ENCODE assay signal across 22 cellular contexts in genomic region chr5:103605277-103605676, GRCh38.
"Had no signal": no experiment of that assay in that cellular context is flagged by ENCODE, and none has a peak within 500 bp of the region (broad histone marks: within the 10 kb centered on the region; RNA-seq: fewer than 3 reads in every experiment).

No MANE protein-coding gene starts in this region.

- H3K36me3 ChIP-seq: neutrophil, sigmoid colon, tibial nerve, upper lobe of right lung, vagina had no signal

- H3K4me3 ChIP-seq: hepatocyte, mucosa of descending colon, sigmoid colon, skin epidermis, testis, tibial nerve, upper lobe of right lung, vagina had no signal

- FAIRE-seq: endothelial cell of umbilical vein had no signal

- H3K9me3 Mint-ChIP-seq: dendritic cell treated with granulocyte-macrophage colony-stimulating factor and Interleukin-4, amounts not matched to agents 40 ng/mL and 50 ng/mL, for 4 days; naive thymus-derived CD8-positive, alpha-beta T cell; stimulated activated naive B cell treated with anti-CD40 and anti-IgM and Interleukin-4, amounts not matched to agents 10 μg/mL and 1 μg/mL and 100 μg/mL, for 72 hours; stimulated activated naive CD8-positive, alpha-beta T cell treated with anti-CD3 and anti-CD28 coated beads, Interleukin-15, amount 100 ng/mL, for 72 hours had no signal

- H3K4me1 ChIP-seq: foreskin keratinocyte, sigmoid colon, testis, tibial nerve, upper lobe of right lung, vagina had no signal

- DNase-seq: erythroblast; foreskin keratinocyte; islet precursor cell; mammary epithelial cell; mucosa of descending colon; naive thymus-derived CD8-positive, alpha-beta T cell; posterior cingulate gyrus; sigmoid colon; stimulated activated CD4-positive, alpha-beta T cell treated with anti-CD3 and anti-CD28 coated beads, Interleukin-2, amount 100 ng/mL, for 24 hours; stimulated activated CD4-positive, alpha-beta T cell treated with anti-CD3 and anti-CD28 coated beads, Interleukin-4, amount 100 ng/mL, for 4 hours; stimulated activated naive B cell treated with anti-CD40 and anti-IgM and Interleukin-4, amounts not matched to agents 10 μg/mL and 1 μg/mL and 100 μg/mL, for 72 hours; stimulated activated naive CD8-positive, alpha-beta T cell treated with anti-CD3 and anti-CD28 coated beads, Interleukin-15, amount 100 ng/mL, for 72 hours; testis; upper lobe of right lung had no signal

- H3K36me3 Mint-ChIP-seq: naive thymus-derived CD8-positive, alpha-beta T cell; stimulated activated naive B cell treated with anti-CD40 and anti-IgM and Interleukin-4, amounts not matched to agents 10 μg/mL and 1 μg/mL and 100 μg/mL, for 72 hours had no signal

- H3K27me3 Mint-ChIP-seq: dendritic cell treated with granulocyte-macrophage colony-stimulating factor and Interleukin-4, amounts not matched to agents 40 ng/mL and 50 ng/mL, for 4 days; stimulated activated naive B cell treated with anti-CD40 and anti-IgM and Interleukin-4, amounts not matched to agents 10 μg/mL and 1 μg/mL and 100 μg/mL, for 72 hours; stimulated activated naive CD8-positive, alpha-beta T cell treated with anti-CD3 and anti-CD28 coated beads, Interleukin-15, amount 100 ng/mL, for 72 hours had no signal

- H3K9me3 ChIP-seq: mucosa of descending colon, neutrophil, sigmoid colon, testis, tibial nerve, upper lobe of right lung, vagina had no signal

- H3K27me3 ChIP-seq: hepatocyte, neutrophil, sigmoid colon, testis, tibial nerve, upper lobe of right lung, vagina had no signal

- H3K4me3 Mint-ChIP-seq: dendritic cell treated with granulocyte-macrophage colony-stimulating factor and Interleukin-4, amounts not matched to agents 40 ng/mL and 50 ng/mL, for 4 days; naive thymus-derived CD8-positive, alpha-beta T cell; stimulated activated naive B cell treated with anti-CD40 and anti-IgM and Interleukin-4, amounts not matched to agents 10 μg/mL and 1 μg/mL and 100 μg/mL, for 72 hours; stimulated activated naive CD8-positive, alpha-beta T cell treated with anti-CD3 and anti-CD28 coated beads, Interleukin-15, amount 100 ng/mL, for 72 hours had no signal

- H3K4me1 Mint-ChIP-seq: naive thymus-derived CD8-positive, alpha-beta T cell; stimulated activated naive B cell treated with anti-CD40 and anti-IgM and Interleukin-4, amounts not matched to agents 10 μg/mL and 1 μg/mL and 100 μg/mL, for 72 hours; stimulated activated naive CD8-positive, alpha-beta T cell treated with anti-CD3 and anti-CD28 coated beads, Interleukin-15, amount 100 ng/mL, for 72 hours had no signal

- H3K27ac ChIP-seq: foreskin keratinocyte, hepatocyte, neutrophil, sigmoid colon, skin epidermis, testis, tibial nerve, upper lobe of right lung, vagina had no signal

- ATAC-seq: foreskin keratinocyte; left lobe of liver; mucosa of descending colon; naive thymus-derived CD8-positive, alpha-beta T cell; stimulated activated naive B cell treated with anti-CD40 and anti-IgM and Interleukin-4, amounts not matched to agents 10 μg/mL and 1 μg/mL and 100 μg/mL, for 72 hours; stimulated activated naive CD8-positive, alpha-beta T cell treated with anti-CD3 and anti-CD28 coated beads, Interleukin-15, amount 100 ng/mL, for 72 hours; upper lobe of right lung had no signal

- H3K27ac Mint-ChIP-seq: dendritic cell treated with granulocyte-macrophage colony-stimulating factor and Interleukin-4, amounts not matched to agents 40 ng/mL and 50 ng/mL, for 4 days; naive thymus-derived CD8-positive, alpha-beta T cell; stimulated activated naive B cell treated with anti-CD40 and anti-IgM and Interleukin-4, amounts not matched to agents 10 μg/mL and 1 μg/mL and 100 μg/mL, for 72 hours; stimulated activated naive CD8-positive, alpha-beta T cell treated with anti-CD3 and anti-CD28 coated beads, Interleukin-15, amount 100 ng/mL, for 72 hours had no signal
